Comparison of ENCODE assay signal across 1 cellular context in the genomic region with DNA sequence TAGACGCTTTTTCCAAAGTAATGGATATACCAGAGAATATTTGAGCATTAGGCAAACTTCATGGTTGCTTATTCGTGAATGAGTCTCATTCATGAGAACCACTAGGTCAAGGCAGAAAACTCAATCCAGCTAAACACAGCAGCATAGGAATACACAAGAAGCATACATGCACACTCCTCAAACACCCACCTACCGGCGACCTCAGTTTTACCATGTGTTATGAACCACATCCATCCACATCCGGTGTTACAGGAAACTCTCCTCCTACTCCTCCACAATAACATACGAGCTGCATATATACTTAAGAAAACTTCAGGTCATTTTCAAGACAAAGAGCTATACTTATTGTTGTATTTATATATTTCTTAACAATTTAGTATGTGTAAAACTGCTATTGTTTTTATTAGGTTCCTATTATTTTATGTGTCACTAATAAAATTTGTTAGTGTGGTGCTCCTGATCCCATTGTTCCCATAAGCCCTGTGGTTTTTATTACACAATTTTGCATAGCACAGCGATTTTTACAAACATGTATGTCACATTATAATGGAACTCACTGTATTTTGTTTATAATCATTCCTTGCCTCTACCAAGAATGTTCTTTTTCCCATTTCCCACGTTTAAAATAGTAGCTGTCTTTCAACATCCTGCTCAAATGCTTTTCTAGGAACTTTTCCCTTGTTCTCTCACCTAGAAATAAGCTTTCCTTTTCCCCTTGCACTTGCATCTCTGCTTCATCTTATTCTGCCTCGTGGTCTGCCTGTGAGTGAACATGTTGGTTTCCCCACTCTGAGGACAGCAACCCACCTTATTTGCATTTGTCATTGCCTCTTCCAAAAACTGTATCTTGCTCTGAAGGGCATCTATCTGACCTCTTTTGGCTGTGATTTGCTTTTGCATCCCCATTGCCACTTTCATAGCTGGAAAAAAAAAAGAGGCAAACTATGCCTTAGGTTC.
TF ChIP-seq lines count a peak whose summit lies in the region.

No MANE protein-coding gene starts in this region.

TF ChIP-seq in HepG2, 621 proteins besides CTCF, POLR2A, EP300 and RAD21 (continued from another document):
- TF ChIP-seq, protein P1, sequence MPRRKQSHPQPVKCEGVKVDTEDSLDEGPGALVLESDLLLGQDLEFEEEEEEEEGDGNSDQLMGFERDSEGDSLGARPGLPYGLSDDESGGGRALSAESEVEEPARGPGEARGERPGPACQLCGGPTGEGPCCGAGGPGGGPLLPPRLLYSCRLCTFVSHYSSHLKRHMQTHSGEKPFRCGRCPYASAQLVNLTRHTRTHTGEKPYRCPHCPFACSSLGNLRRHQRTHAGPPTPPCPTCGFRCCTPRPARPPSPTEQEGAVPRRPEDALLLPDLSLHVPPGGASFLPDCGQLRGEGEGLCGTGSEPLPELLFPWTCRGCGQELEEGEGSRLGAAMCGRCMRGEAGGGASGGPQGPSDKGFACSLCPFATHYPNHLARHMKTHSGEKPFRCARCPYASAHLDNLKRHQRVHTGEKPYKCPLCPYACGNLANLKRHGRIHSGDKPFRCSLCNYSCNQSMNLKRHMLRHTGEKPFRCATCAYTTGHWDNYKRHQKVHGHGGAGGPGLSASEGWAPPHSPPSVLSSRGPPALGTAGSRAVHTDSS (CRISPR knock-in tag; conservative IDR thresholded peaks at IDR 0.05): no peak
- TF ChIP-seq MAFF (IDR thresholded peaks at IDR 0.05; ENCODE audit: low read depth, low read length) (peak; percentile 65; the same call in 1 of the 2 replicates), ETV5 (CRISPR knock-in tag; IDR thresholded peaks at IDR 0.05; ENCODE audit: borderline replicate concordance) (no peak), MAFK (conservative IDR thresholded peaks at IDR 0.05 in 1 of 2, IDR thresholded peaks at IDR 0.05 in 1 of 2; ENCODE audit: low read length in 2 of 2) (peak in 1 of 2 experiments; percentile 83; a peak in 3 of 4 replicates)
TF ChIP-seq in HepG2: peak in this region for 2.
